23 cellular contexts compared by ENCODE assay signal in genomic region chr4:73823756-73824155, GRCh38. TPM values are rescaled to one million over a fixed set of nuclear protein-coding genes. Genes with fewer than 3 reads are reported as not detected.
"Had no signal": no experiment of that assay in that cellular context is flagged by ENCODE, and none has a peak within 500 bp of the region (broad histone marks: within the 10 kb centered on the region; RNA-seq: fewer than 3 reads in every experiment).

No MANE protein-coding gene starts in this region.

- H3K27ac ChIP-seq: RWPE1 had no signal

- H3K4me2 ChIP-seq: SK-N-SH had no signal

- H3K9ac ChIP-seq: SK-N-SH had no signal

- DNase-seq: IMR-90, Karpas-422, KG1, MM.1S, NCI-H1092 treated with DMSO at 0.1 percent for 48 hours, NCI-H1436, NCI-H187, NCI-H2029, NCI-H2081 treated with DMSO at 0.1 percent for 48 hours, NCI-H2171, NCI-H524, NCI-H526 treated with DMSO at 0.1 percent for 48 hours, NCI-H774, PC-3, SHP77, SK-N-SH, SW 1271 had no signal

- H3K9me3 ChIP-seq: SK-N-SH had no signal

RNA-seq across cellular contexts. Expression of gene CXCL6, which starts 12.7 kb away (rescaled TPM):
- total RNA-seq: HepG2, HT1080, IMR-90, NCI-H460, OCI-LY7, SK-MEL-5 had no signal
- polyA plus RNA-seq: HepG2, IMR-90 had no signal

RNA-seq across cellular contexts. Expression of gene PF4V1, which starts 29.3 kb away (rescaled TPM):
- total RNA-seq: HepG2, HT1080, IMR-90, OCI-LY7, PC-3, SK-MEL-5 had no signal
- polyA plus RNA-seq: HepG2, IMR-90, SK-N-SH had no signal

RNA-seq across cellular contexts. Expression of gene CXCL1, which starts 45.4 kb away (rescaled TPM):
- total RNA-seq: HT1080, IMR-90, OCI-LY7 had no signal
- polyA plus RNA-seq: HepG2 had no signal
